In the genomic region with DNA sequence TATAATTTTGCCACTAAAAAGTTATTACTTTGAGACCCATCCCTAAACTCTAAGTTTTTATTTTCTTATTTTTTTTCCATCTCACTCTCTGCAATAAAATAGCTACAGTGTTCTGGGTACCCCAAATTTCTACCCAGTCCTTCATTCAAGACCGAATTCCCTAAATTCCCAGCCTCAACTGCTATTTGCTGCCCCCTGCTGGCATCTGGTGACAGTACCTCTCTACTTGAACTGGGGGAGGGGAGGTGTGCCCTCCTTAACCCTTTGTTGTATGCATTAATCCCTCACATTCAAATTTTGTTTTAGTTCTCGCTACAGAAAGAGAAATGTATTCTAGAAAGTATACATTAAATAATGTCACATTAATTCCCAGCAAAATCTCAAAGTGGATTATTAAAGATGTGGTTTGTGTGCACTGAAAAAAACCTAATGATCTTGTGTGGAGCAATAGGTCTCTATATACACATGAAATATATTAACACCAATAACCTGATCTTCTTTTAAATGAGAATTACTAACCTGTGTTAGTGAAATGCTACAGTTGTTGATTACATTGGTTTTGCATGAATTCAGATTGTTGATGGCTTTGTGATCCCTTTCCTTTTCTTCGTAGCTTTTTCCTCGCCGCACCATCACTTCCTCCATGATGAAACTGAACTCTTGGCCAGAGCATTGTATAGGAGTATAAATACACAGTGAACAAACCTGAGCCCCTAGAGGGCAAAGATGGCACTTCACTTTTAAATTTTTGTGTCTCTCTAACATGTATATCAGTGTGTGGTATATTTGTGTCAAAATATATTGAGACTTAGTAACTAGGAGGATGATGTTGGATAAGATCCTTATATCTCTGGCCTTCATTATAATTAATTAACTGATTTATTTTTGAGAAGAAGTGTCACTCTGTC, we compare ENCODE assay signal across 8 cellular contexts.
DNase-seq lines count a peak whose midpoint lies in the region; ATAC-seq, FAIRE-seq and TF ChIP-seq lines count a peak whose summit lies in the region.

No MANE protein-coding gene starts in this region.

- peak; percentile 47 for ATAC-seq in GM18858 (IDR thresholded peaks at IDR 0.05; ENCODE audit: unreplicated experiment)

- POLR2A ChIA-PET in SK-N-SH (lab: Yijun Ruan, JAX): no interaction called here

- H3K4me2 ChIP-seq in SK-N-SH: no peak overlapping the region

- peaks cover 0 to 15% of the 10 kb centered on the region in 2 experiments; a peak in 2 of 4 replicates for H3K4me1 ChIP-seq in SK-N-SH (ENCODE audit: control insufficient read depth in 1 of 2, insufficient read depth in 2 of 2, low read depth in 1 of 2, low read length in 1 of 2)

- H3K36me3 ChIP-seq in SK-N-SH (replicated peaks in 1 of 2; ENCODE audit: control insufficient read depth in 1 of 2, insufficient read depth in 2 of 2, low read length in 1 of 2): no peaks in the 10 kb centered on the region

- peak; percentile 82 for TF ChIP-seq RAD21 in SK-N-SH (IDR thresholded peaks at IDR 0.05; ENCODE audit: low read length)

- peaks cover 5% of the 10 kb centered on the region; the same call in 1 of the 2 replicates for H3K79me2 ChIP-seq in SK-N-SH (ENCODE audit: insufficient read depth)

- H3K27me3 ChIP-seq in SK-N-SH (ENCODE audit: insufficient read depth): no peaks in the 10 kb centered on the region

- H3K9me2 ChIP-seq in SK-N-SH: no peaks in the 10 kb centered on the region

- H2AFZ ChIP-seq in SK-N-SH (ENCODE audit: low read depth): no peak overlapping the region

- H3K9me3 ChIP-seq in SK-N-SH: no peaks in the 10 kb centered on the region

- CTCF ChIA-PET in SK-N-SH (lab: Yijun Ruan, JAX): interaction anchor here (0.7 to 3.3 kb wide), 12 partner anchors 9 to 1001 kb away, joined by 3 to 21 read pairs (median 4); a partner anchor contains a TSS

- H3K9ac ChIP-seq in SK-N-SH: no peak overlapping the region

- peaks cover 10% of the 10 kb centered on the region for H3F3A ChIP-seq in SK-N-SH (replicated peaks; ENCODE audit: insufficient read depth)

- WGBS in SK-N-SH (ENCODE audit: low lambda C conversion rate): 64% methylated on average over 5 of the region's 5 CpGs

- TF ChIP-seq EP300 in SK-N-SH (IDR thresholded peaks at IDR 0.05; ENCODE audit: borderline replicate concordance in 1 of 2, low read depth in 1 of 2, low read length in 1 of 2): no peak

- TF ChIP-seq CTCF in SK-N-SH (IDR thresholded peaks at IDR 0.05): peak; percentile 84

- no peak overlapping the region for H3K27ac ChIP-seq in SK-N-SH (ENCODE audit: low read depth in 2 of 2, low read length in 1 of 2)

- H3K4me3 ChIP-seq in SK-N-SH (ENCODE audit: low read depth in 2 of 2, low read length in 1 of 2): no peak overlapping the region; a peak in 1 of 4 replicates

- no peak for FAIRE-seq in RCC 7860 (lab: Jason Lieb, UNC)

- H4K20me1 ChIP-seq in SK-N-SH (ENCODE audit: insufficient read depth): no peaks in the 10 kb centered on the region

- DNase-seq in COR-L47 (lab: John Stamatoyannopoulos, UW) (peak; percentile 36), HT-29 (ENCODE audit: low spot score) (peak; percentile 81), SK-N-SH (peak; percentile 56), fibroblast of gingiva (ENCODE audit: low read depth) (peak; percentile 30), occipital lobe (lab: John Stamatoyannopoulos, UW) (peak; percentile 8), RCC 7860 (ENCODE audit: low spot score) (no peak), HPDE6-E6E7 (ENCODE audit: extremely low spot score) (no peak)

TF ChIP-seq in SK-N-SH, 30 proteins besides CTCF, POLR2A, EP300 and RAD21:
- TF ChIP-seq SMC3 (IDR thresholded peaks at IDR 0.05; ENCODE audit: low read depth, low read length) (peak; percentile 76), CHD2 (IDR thresholded peaks at IDR 0.05; ENCODE audit: low read length, partially characterized antibody) (peak; percentile 85), TCF12 (IDR thresholded peaks at IDR 0.05) (peak; percentile 20; the same call in 1 of the 2 replicates), GATA2 (CRISPR knock-in tag; IDR thresholded peaks at IDR 0.05) (no peak)

Comparison
In these comparisons a context has a peak if more than half of its experiments do, and no peak if none do; other contexts are left out.
1. DNase-seq: peak in COR-L47 (single experiment), HT-29 (single experiment), SK-N-SH (single experiment), fibroblast of gingiva (single experiment) and occipital lobe (single experiment); none in RCC 7860 (single experiment) and HPDE6-E6E7 (single experiment).